In genomic region chr7:34096135-34096775, GRCh38 we compare ENCODE assay signal across 10 cellular contexts.
DNase-seq lines count a peak whose midpoint lies in the region; ATAC-seq and TF ChIP-seq lines count a peak whose summit lies in the region.
"Had no signal": no experiment of that assay in that cellular context is flagged by ENCODE, and none has a peak within 500 bp of the region (broad histone marks: within the 10 kb centered on the region; RNA-seq: fewer than 3 reads in every experiment).

No MANE protein-coding gene starts in this region.

- H3K4me3 ChIP-seq in body of pancreas (no peak overlapping the region), hepatocyte (no peak overlapping the region), suprapubic skin (no peak overlapping the region)

- ATAC-seq in body of pancreas (peak; percentile 76), GM18873 (IDR thresholded peaks at IDR 0.05; ENCODE audit: low FRiP score, unreplicated experiment) (no peak)

- H3K27ac ChIP-seq in body of pancreas (no peak overlapping the region), hepatocyte (peak overlapping the region; percentile 36), suprapubic skin (no peak overlapping the region)

- H2AFZ ChIP-seq in hepatocyte = no peak overlapping the region

- TF ChIP-seq CTCF in HFFc6 (IDR thresholded peaks at IDR 0.05) (no peak), body of pancreas (IDR thresholded peaks at IDR 0.05) (no peak), hepatocyte (IDR thresholded peaks at IDR 0.05; ENCODE audit: poor library complexity) (no peak), suprapubic skin (IDR thresholded peaks at IDR 0.05) (no peak)

- peaks cover 3% of the 10 kb centered on the region for H3K27me3 Mint-ChIP-seq in HFFc6 (ENCODE audit: insufficient read depth)

- H3K9me3 ChIP-seq in body of pancreas (no peaks in the 10 kb centered on the region), hepatocyte (ENCODE audit: low read depth) (no peaks in the 10 kb centered on the region), suprapubic skin (no peaks in the 10 kb centered on the region)

- H3K9me2 ChIP-seq in hepatocyte (replicated peaks; ENCODE audit: insufficient read depth) = no peaks in the 10 kb centered on the region

- no peak for TF ChIP-seq POLR2A in body of pancreas (IDR thresholded peaks at IDR 0.05)
- TF ChIP-seq POLR2A in suprapubic skin (IDR thresholded peaks at IDR 0.05) = no peak

- H3K79me2 ChIP-seq in hepatocyte = no peaks in the 10 kb centered on the region

- intact Hi-C loops in body of pancreas (cut with DNase I) = no loop called here

- DNase-seq in HFFc6 (peak; percentile 79), body of pancreas (peak; percentile 15 to 55 (median 34)), hepatocyte (ENCODE audit: low spot score) (peak; percentile 15), suprapubic skin (ENCODE audit: low spot score in 2 of 2) (peak; percentile 83 to 86), NCI-H1694 treated with DMSO at 0.1 percent for 48 hours (lab: John Stamatoyannopoulos, UW) (no peak), NCI-H345 treated with DMSO at 0.1 percent for 48 hours (lab: John Stamatoyannopoulos, UW; ENCODE audit: unreplicated experiment) (no peak), glomerular visceral epithelial cell (ENCODE audit: extremely low spot score) (no peak)
- DNase-seq: activated gamma-delta T cell, NCI-H1048 had no signal

- 31 to 35% methylated on average over 5 of the region's 5 CpGs for WGBS in body of pancreas, 2 donors
- 77% methylated on average over 5 of the region's 5 CpGs for WGBS in hepatocyte (ENCODE audit: low lambda C conversion rate, missing lambda C conversion rate)
- 74% methylated on average over 5 of the region's 5 CpGs for WGBS in suprapubic skin

- H3K27ac Mint-ChIP-seq in HFFc6 = peak overlapping the region; percentile 85

- H3K4me1 ChIP-seq in body of pancreas (no peaks in the 10 kb centered on the region), hepatocyte (ENCODE audit: insufficient read depth) (no peaks in the 10 kb centered on the region), suprapubic skin (no peaks in the 10 kb centered on the region)

- H3K36me3 ChIP-seq in body of pancreas (replicated peaks in 1 of 2; ENCODE audit: insufficient read depth in 1 of 2, low read depth in 2 of 2) = no peaks in the 10 kb centered on the region
- H3K36me3 ChIP-seq in hepatocyte (replicated peaks; ENCODE audit: insufficient read depth, low read depth) = no peaks in the 10 kb centered on the region
- no peaks in the 10 kb centered on the region for H3K36me3 ChIP-seq in suprapubic skin

- H3K36me3 Mint-ChIP-seq in HFFc6 (ENCODE audit: low read depth) = peaks cover 29% of the 10 kb centered on the region

- peaks cover 26% of the 10 kb centered on the region for H3K4me1 Mint-ChIP-seq in HFFc6 (ENCODE audit: low read depth)

- H3K4me2 ChIP-seq in hepatocyte = no peak overlapping the region

- no peak for TF ChIP-seq EP300 in suprapubic skin (IDR thresholded peaks at IDR 0.05)

- peak overlapping the region; percentile 51 for H3K4me3 Mint-ChIP-seq in HFFc6

- H4K20me1 ChIP-seq in hepatocyte (ENCODE audit: insufficient read depth, poor library complexity, severe bottlenecking) = no peaks in the 10 kb centered on the region

- no peaks in the 10 kb centered on the region for H3K9me3 Mint-ChIP-seq in HFFc6

- no peaks in the 10 kb centered on the region for H3K27me3 ChIP-seq in body of pancreas
- H3K27me3 ChIP-seq in hepatocyte = no peaks in the 10 kb centered on the region
- H3K27me3 ChIP-seq in suprapubic skin = no peaks in the 10 kb centered on the region

Comparison
In these comparisons a context has a peak if more than half of its experiments do, and no peak if none do; other contexts are left out.
1. DNase-seq: peak in HFFc6 (single experiment), body of pancreas (4 of 4), hepatocyte (single experiment) and suprapubic skin (2 of 2); none in NCI-H1694 treated with DMSO at 0.1 percent for 48 hours (single experiment), NCI-H345 treated with DMSO at 0.1 percent for 48 hours (single experiment) and glomerular visceral epithelial cell (single experiment).